1 cellular context compared by ENCODE assay signal in genomic region chr6:44264154-44265002, GRCh38.
TF ChIP-seq lines count a peak whose summit lies in the region.

No MANE protein-coding gene starts in this region.

TF ChIP-seq in GM23338, 12 proteins besides CTCF, POLR2A, EP300 and RAD21 (continued from another document):
- TF ChIP-seq ZNF462 (CRISPR knock-in tag; IDR thresholded peaks at IDR 0.05) (no peak), STAT1 (IDR thresholded peaks at IDR 0.05; ENCODE audit: unreplicated experiment) (no peak), POLR2AphosphoS5 (IDR thresholded peaks at IDR 0.05; ENCODE audit: low read depth) (no peak), JUNB (IDR thresholded peaks at IDR 0.05; ENCODE audit: unreplicated experiment) (no peak), NANOG (IDR thresholded peaks at IDR 0.05; ENCODE audit: borderline replicate concordance) (no peak), ZNF331 (CRISPR knock-in tag; IDR thresholded peaks at IDR 0.05; ENCODE audit: low read depth) (no peak), CREB1 (CRISPR knock-in tag; IDR thresholded peaks at IDR 0.05; ENCODE audit: low read depth) (no peak), EZH2phosphoT487 (IDR thresholded peaks at IDR 0.05; ENCODE audit: unreplicated experiment) (no peak)
- TF ChIP-seq, protein P1, sequence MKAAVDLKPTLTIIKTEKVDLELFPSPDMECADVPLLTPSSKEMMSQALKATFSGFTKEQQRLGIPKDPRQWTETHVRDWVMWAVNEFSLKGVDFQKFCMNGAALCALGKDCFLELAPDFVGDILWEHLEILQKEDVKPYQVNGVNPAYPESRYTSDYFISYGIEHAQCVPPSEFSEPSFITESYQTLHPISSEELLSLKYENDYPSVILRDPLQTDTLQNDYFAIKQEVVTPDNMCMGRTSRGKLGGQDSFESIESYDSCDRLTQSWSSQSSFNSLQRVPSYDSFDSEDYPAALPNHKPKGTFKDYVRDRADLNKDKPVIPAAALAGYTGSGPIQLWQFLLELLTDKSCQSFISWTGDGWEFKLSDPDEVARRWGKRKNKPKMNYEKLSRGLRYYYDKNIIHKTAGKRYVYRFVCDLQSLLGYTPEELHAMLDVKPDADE (IDR thresholded peaks at IDR 0.05) = no peak
